ENCODE assay signal across 15 cellular contexts in the genomic region with DNA sequence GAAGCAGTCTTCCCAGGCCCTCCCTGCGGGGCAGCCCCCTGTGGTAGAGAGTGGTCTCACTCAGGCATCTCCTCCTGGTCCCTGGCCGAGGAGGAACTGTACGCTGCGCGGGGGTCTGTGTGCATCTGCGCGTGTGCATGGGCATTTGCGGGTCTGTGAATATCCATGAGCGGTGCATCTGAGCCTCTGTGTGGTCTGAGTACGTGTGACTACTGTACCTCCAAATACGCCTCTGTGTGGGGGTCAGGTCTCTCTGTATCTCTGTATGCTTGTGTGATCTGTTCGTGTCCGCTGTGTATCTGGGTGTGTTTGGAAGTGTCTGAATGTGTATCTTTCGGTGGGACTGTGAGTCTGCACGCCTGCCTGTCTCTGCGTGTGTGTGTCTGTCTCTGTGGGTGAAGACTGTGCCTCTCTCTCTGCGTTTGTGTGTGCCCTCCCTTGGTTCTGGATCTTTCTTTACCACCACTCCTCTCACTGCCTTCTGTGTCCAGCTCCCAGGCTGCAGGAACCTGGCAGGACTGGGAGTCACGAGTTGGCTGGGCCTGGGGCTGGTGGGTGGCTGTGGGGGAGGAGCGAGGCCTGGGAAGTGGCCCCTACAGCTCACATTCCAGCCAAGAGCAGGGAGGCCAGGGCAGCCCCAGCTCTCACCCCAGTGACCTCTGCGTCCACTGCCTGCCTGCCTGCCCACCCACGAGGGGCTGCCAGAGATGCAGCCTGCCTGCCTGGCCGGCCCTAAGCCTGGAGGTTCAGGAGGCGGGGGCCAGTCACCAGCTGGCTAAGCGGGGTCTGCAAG. TPM values are rescaled to one million over a fixed set of nuclear protein-coding genes. Genes with fewer than 3 reads are reported as not detected.
DNase-seq lines count a peak whose midpoint lies in the region; ATAC-seq, FAIRE-seq and TF ChIP-seq lines count a peak whose summit lies in the region.
"Had no signal": no experiment of that assay in that cellular context is flagged by ENCODE, and none has a peak within 500 bp of the region (broad histone marks: within the 10 kb centered on the region; RNA-seq: fewer than 3 reads in every experiment).

No MANE protein-coding gene starts in this region.

- peaks cover 11% of the 10 kb centered on the region for H3K4me1 ChIP-seq in CD4-positive, CD25-positive, alpha-beta regulatory T cell (ENCODE audit: control insufficient read depth, insufficient read depth, low read length, poor library complexity, severe bottlenecking)
- peaks cover 4 to 25% of the 10 kb centered on the region in 2 experiments; a peak in 3 of 4 replicates for H3K4me1 ChIP-seq in HCT116 (ENCODE audit: control insufficient read depth in 1 of 2, insufficient read depth in 2 of 2, low read length in 2 of 2)

- intact Hi-C loops in HCT116 (cut with micrococcal nuclease) = no loop called here

- H2AFZ ChIP-seq in HCT116 (ENCODE audit: low read depth, low read length, poor library complexity, severe bottlenecking) = no peak overlapping the region

- no peak overlapping the region for H3K27ac ChIP-seq in CD4-positive, CD25-positive, alpha-beta regulatory T cell (ENCODE audit: insufficient read depth, low read length, poor library complexity, severe bottlenecking)
- no peak overlapping the region; the same call in 1 of the 2 replicates for H3K27ac ChIP-seq in HCT116 (ENCODE audit: low read depth, low read length)
- H3K27ac ChIP-seq: colonic mucosa had no signal

- no TSS peak for BruUV-seq in HCT116 (replicated peaks; lab: Mats Ljungman, UMichigan)

- no peaks in the 10 kb centered on the region for H3K4me1 Mint-ChIP-seq in CD4-positive, CD25-positive, alpha-beta regulatory T cell
- no peaks in the 10 kb centered on the region for H3K4me1 Mint-ChIP-seq in central memory CD8-positive, alpha-beta T cell
- H3K4me1 Mint-ChIP-seq in natural killer cell treated with Interleukin-12 subunit alpha and Interleukin-12 subunit beta and Interleukin-15 and Interleukin-18, amount 100 ng/mL, for 72 hours (ENCODE audit: low read depth in 2 of 2) = no peaks in the 10 kb centered on the region

- TF ChIP-seq CTCF in HCT116 (IDR thresholded peaks at IDR 0.05 in 2 of 3, conservative IDR thresholded peaks at IDR 0.05 in 1 of 3; ENCODE audit: borderline replicate concordance in 1 of 3, insufficient read depth in 1 of 3, low read depth in 2 of 3, low read length in 2 of 3) (no peak), D721Med (IDR thresholded peaks at IDR 0.05; ENCODE audit: insufficient read depth, missing control alignments) (no peak)

- H3K4me2 ChIP-seq in HCT116 (ENCODE audit: low read length) = peak overlapping the region; percentile 99

- no peak for TF ChIP-seq POLR2A in HCT116 (IDR thresholded peaks at IDR 0.05; ENCODE audit: borderline replicate concordance, extremely low read depth, insufficient read depth, insufficient read length)

- peak in 1 of 2 donors; percentile 26 for ATAC-seq in CD4-positive, CD25-positive, alpha-beta regulatory T cell (ENCODE audit: low read depth in 2 of 2)
- ATAC-seq in HCT116 = no peak
- ATAC-seq in central memory CD8-positive, alpha-beta T cell (replicated peaks; ENCODE audit: extremely low read depth, poor library complexity, severe bottlenecking) = no peak
- ATAC-seq in natural killer cell treated with Interleukin-12 subunit alpha and Interleukin-12 subunit beta and Interleukin-15 and Interleukin-18, amount 100 ng/mL, for 72 hours = no peak

- no peaks in the 10 kb centered on the region for H3K27me3 ChIP-seq in CD4-positive, CD25-positive, alpha-beta regulatory T cell (ENCODE audit: control insufficient read depth, insufficient read depth, low read length)
- H3K27me3 ChIP-seq in HCT116 (ENCODE audit: insufficient read depth, low read length) = no peaks in the 10 kb centered on the region
- H3K27me3 ChIP-seq: adrenal gland, colonic mucosa, esophagus squamous epithelium had no signal

- H3K9me3 ChIP-seq in CD4-positive, CD25-positive, alpha-beta regulatory T cell (ENCODE audit: control insufficient read depth in 2 of 2, low read length in 2 of 2) = no peaks in the 10 kb centered on the region
- no peaks in the 10 kb centered on the region for H3K9me3 ChIP-seq in HCT116 (ENCODE audit: control insufficient read depth in 1 of 2, insufficient read depth in 1 of 2, low read depth in 1 of 2, low read length in 2 of 2)
- H3K9me3 ChIP-seq: adrenal gland, colonic mucosa, esophagus squamous epithelium had no signal

- H3K9me2 ChIP-seq in HCT116 (ENCODE audit: insufficient read depth) = no peaks in the 10 kb centered on the region

- peak overlapping the region; percentile 2 to 77 (median 48) for H3K4me3 Mint-ChIP-seq in CD4-positive, CD25-positive, alpha-beta regulatory T cell
- peak overlapping the region; percentile 27 for H3K4me3 Mint-ChIP-seq in central memory CD8-positive, alpha-beta T cell
- H3K4me3 Mint-ChIP-seq in natural killer cell treated with Interleukin-12 subunit alpha and Interleukin-12 subunit beta and Interleukin-15 and Interleukin-18, amount 100 ng/mL, for 72 hours = peak overlapping the region; percentile 34

- no peak for TF ChIP-seq RAD21 in HCT116 (IDR thresholded peaks at IDR 0.05; ENCODE audit: low read depth)

- POLR2A ChIA-PET in HCT116 (lab: Charles Lee) = no interaction called here

- no peaks in the 10 kb centered on the region for H4K20me1 ChIP-seq in HCT116 (ENCODE audit: insufficient read depth)

- FAIRE-seq in D721Med (lab: Jason Lieb, UNC) = no peak

- RAD21 ChIA-PET in HCT116 (lab: Charles Lee; ENCODE audit: low non-redundant PET in 1 of 2, low total read pairs in 2 of 2, uncharacterized antibody in 2 of 2, unreplicated experiment in 2 of 2) = no interaction called here

- H3K4me3 ChIP-seq in CD4-positive, CD25-positive, alpha-beta regulatory T cell (ENCODE audit: low read depth, low read length) = no peak overlapping the region
- peak overlapping the region; percentile 58 to 78; a peak in 3 of 4 replicates for H3K4me3 ChIP-seq in HCT116 (replicated peaks in 1 of 2; ENCODE audit: low read depth in 1 of 2, low read length in 2 of 2)

- H3K9me3 Mint-ChIP-seq in CD4-positive, CD25-positive, alpha-beta regulatory T cell = peaks cover 0 to 2% (median 0%) of the 10 kb centered on the region in 7 donors
- no peaks in the 10 kb centered on the region for H3K9me3 Mint-ChIP-seq in central memory CD8-positive, alpha-beta T cell
- no peaks in the 10 kb centered on the region for H3K9me3 Mint-ChIP-seq in natural killer cell treated with Interleukin-12 subunit alpha and Interleukin-12 subunit beta and Interleukin-15 and Interleukin-18, amount 100 ng/mL, for 72 hours

- no peaks in the 10 kb centered on the region for H3K36me3 Mint-ChIP-seq in CD4-positive, CD25-positive, alpha-beta regulatory T cell
- H3K36me3 Mint-ChIP-seq in central memory CD8-positive, alpha-beta T cell (ENCODE audit: insufficient read depth) = peaks cover 2% of the 10 kb centered on the region
- no peaks in the 10 kb centered on the region for H3K36me3 Mint-ChIP-seq in natural killer cell treated with Interleukin-12 subunit alpha and Interleukin-12 subunit beta and Interleukin-15 and Interleukin-18, amount 100 ng/mL, for 72 hours

- no peak overlapping the region for H3K9ac ChIP-seq in HCT116 (ENCODE audit: low read length)

- no peak for DNase-seq in CD4-positive, CD25-positive, alpha-beta regulatory T cell
- DNase-seq in HCT116 (ENCODE audit: low read depth, low spot score) (no peak), LoVo (ENCODE audit: low spot score) (no peak), NCI-H524 (lab: John Stamatoyannopoulos, UW) (no peak), D721Med (ENCODE audit: insufficient read length, low spot score) (no peak)
- no peak for DNase-seq in central memory CD8-positive, alpha-beta T cell (ENCODE audit: low spot score in 2 of 2)
- no peak for DNase-seq in natural killer cell treated with Interleukin-12 subunit alpha and Interleukin-12 subunit beta and Interleukin-15 and Interleukin-18, amount 100 ng/mL, for 72 hours (ENCODE audit: low spot score)
- DNase-seq in activated CD8-positive, alpha-beta memory T cell treated with anti-CD3 and anti-CD28 coated beads, Interleukin-2, amount 50 U/mL, for 48 hours = no peak
- DNase-seq: adrenal gland, colonic mucosa, esophagus squamous epithelium, NCI-H1105, NCI-H526 treated with DMSO at 0.1 percent for 48 hours had no signal

- CTCF ChIA-PET in HCT116 (lab: Charles Lee) = no interaction called here

- H3K27me3 Mint-ChIP-seq in CD4-positive, CD25-positive, alpha-beta regulatory T cell = peaks cover 27% of the 10 kb centered on the region
- H3K27me3 Mint-ChIP-seq in central memory CD8-positive, alpha-beta T cell = peaks cover 9% of the 10 kb centered on the region
- peaks cover 3 to 7% of the 10 kb centered on the region in 2 donors for H3K27me3 Mint-ChIP-seq in natural killer cell treated with Interleukin-12 subunit alpha and Interleukin-12 subunit beta and Interleukin-15 and Interleukin-18, amount 100 ng/mL, for 72 hours

- H3K36me3 ChIP-seq in CD4-positive, CD25-positive, alpha-beta regulatory T cell (ENCODE audit: control insufficient read depth, insufficient read depth, low read length) = no peaks in the 10 kb centered on the region
- no peaks in the 10 kb centered on the region for H3K36me3 ChIP-seq in HCT116 (ENCODE audit: control insufficient read depth in 1 of 2, insufficient read depth in 2 of 2, low read length in 2 of 2)
- H3K36me3 ChIP-seq: adrenal gland, colonic mucosa, esophagus squamous epithelium had no signal

- no peak overlapping the region for H3K27ac Mint-ChIP-seq in CD4-positive, CD25-positive, alpha-beta regulatory T cell
- no peak overlapping the region for H3K27ac Mint-ChIP-seq in central memory CD8-positive, alpha-beta T cell (ENCODE audit: low read depth)
- no peak overlapping the region for H3K27ac Mint-ChIP-seq in natural killer cell treated with Interleukin-12 subunit alpha and Interleukin-12 subunit beta and Interleukin-15 and Interleukin-18, amount 100 ng/mL, for 72 hours

- H3K79me2 ChIP-seq in HCT116 (ENCODE audit: insufficient read depth, low read length) = no peaks in the 10 kb centered on the region

RNA-seq across cellular contexts. Expression of a gene that starts 1.1 kb away (rescaled TPM):
- not detected for total RNA-seq in CD4-positive, CD25-positive, alpha-beta regulatory T cell
- polyA plus RNA-seq in CD4-positive, CD25-positive, alpha-beta regulatory T cell = under 1 TPM in 1 of 4 donors, not detected in 3; 0.44 TPM
- 6.4 TPM for total RNA-seq in HCT116 (2021; ENCODE audit: unreplicated experiment)
- 3.2 and 4.3 TPM in 2 replicates for polyA plus RNA-seq in HCT116 (2012)
- not detected for total RNA-seq in natural killer cell treated with Interleukin-12 subunit alpha and Interleukin-12 subunit beta and Interleukin-15 and Interleukin-18, amount 100 ng/mL, for 72 hours
- total RNA-seq: mononuclear cell had no signal

RNA-seq across cellular contexts. Expression of a gene that starts 33.4 kb away (rescaled TPM):
- 4.5 TPM for total RNA-seq in CD4-positive, CD25-positive, alpha-beta regulatory T cell
- 1 to 10 TPM in 2 of 4 donors, under 1 TPM in 2; 0.27 to 3.4 (median 1.4) TPM for polyA plus RNA-seq in CD4-positive, CD25-positive, alpha-beta regulatory T cell
- total RNA-seq in HCT116 (2021; ENCODE audit: unreplicated experiment) = 6.7 TPM
- polyA plus RNA-seq in HCT116 (2012) = 4.5 and 6.5 TPM in 2 replicates
- total RNA-seq in natural killer cell treated with Interleukin-12 subunit alpha and Interleukin-12 subunit beta and Interleukin-15 and Interleukin-18, amount 100 ng/mL, for 72 hours = 10 to 100 TPM; 10.0 to 12.8 TPM
- total RNA-seq: HT1080 had no signal

RNA-seq across cellular contexts. Expression of a gene that starts 46.2 kb away (rescaled TPM):
- 24.2 TPM for total RNA-seq in CD4-positive, CD25-positive, alpha-beta regulatory T cell
- 10 to 100 TPM; 39.9 to 61.6 (median 49.8) TPM for polyA plus RNA-seq in CD4-positive, CD25-positive, alpha-beta regulatory T cell
- 54.8 TPM for total RNA-seq in HCT116 (2021; ENCODE audit: unreplicated experiment)
- 63.1 and 66.7 TPM in 2 replicates for polyA plus RNA-seq in HCT116 (2012)
- 10 to 100 TPM; 60.2 to 68.0 TPM for total RNA-seq in natural killer cell treated with Interleukin-12 subunit alpha and Interleukin-12 subunit beta and Interleukin-15 and Interleukin-18, amount 100 ng/mL, for 72 hours
